12 cellular contexts compared by ENCODE assay signal in the genomic region with DNA sequence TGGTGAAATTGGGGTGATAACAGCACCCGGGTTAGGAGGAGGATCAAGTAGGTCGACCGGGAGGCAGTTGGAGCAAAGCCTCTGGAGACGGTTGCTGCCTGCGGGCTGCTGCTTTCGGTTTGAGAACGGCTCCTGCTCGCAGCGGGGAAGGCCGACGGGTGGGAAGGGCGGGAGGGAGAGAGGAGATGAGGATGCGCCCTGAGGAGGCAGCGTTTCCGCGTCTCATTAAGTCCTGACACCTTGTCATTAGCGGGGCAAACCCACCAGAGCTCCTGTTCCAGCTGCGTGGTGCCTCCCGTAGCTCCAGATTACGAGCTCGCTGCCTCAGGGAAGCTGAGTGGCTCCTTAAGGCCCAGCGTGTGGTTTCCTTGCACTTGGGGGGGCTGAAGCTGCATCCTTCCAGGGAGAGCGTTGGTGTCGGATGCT. TPM values are rescaled to one million over a fixed set of nuclear protein-coding genes. Genes with fewer than 3 reads are reported as not detected.
DNase-seq lines count a peak whose midpoint lies in the region; ATAC-seq and TF ChIP-seq lines count a peak whose summit lies in the region.
"Had no signal": no experiment of that assay in that cellular context is flagged by ENCODE, and none has a peak within 500 bp of the region (broad histone marks: within the 10 kb centered on the region; RNA-seq: fewer than 3 reads in every experiment).

No MANE protein-coding gene starts in this region.

- H3K9me3 ChIP-seq in esophagus (ENCODE audit: control insufficient read depth in 2 of 2, insufficient read depth in 1 of 2, low read depth in 1 of 2, low read length in 1 of 2) (no peaks in the 10 kb centered on the region), lower lobe of right lung (no peaks in the 10 kb centered on the region), tibial artery (no peaks in the 10 kb centered on the region)

- 30 to 41% methylated on average over 24 of the region's 24 CpGs for WGBS in esophagus, 2 donors

- no peaks in the 10 kb centered on the region for H3K36me3 ChIP-seq in esophagus (ENCODE audit: control insufficient read depth in 2 of 2, insufficient read depth in 2 of 2, low read length in 1 of 2)
- H3K36me3 ChIP-seq in lower lobe of right lung = no peaks in the 10 kb centered on the region
- H3K36me3 ChIP-seq in tibial artery = no peaks in the 10 kb centered on the region

- H3K4me3 ChIP-seq in esophagus (ENCODE audit: low read depth in 1 of 2, low read length in 2 of 2) = peak overlapping the region; percentile 28 to 34
- peak overlapping the region; percentile 44 for H3K4me3 ChIP-seq in lower lobe of right lung
- H3K4me3 ChIP-seq in tibial artery = peak overlapping the region; percentile 40 to 50

- no peak for ATAC-seq in lower lobe of right lung
- ATAC-seq: naive thymus-derived CD4-positive, alpha-beta T cell; stimulated activated naive B cell treated with anti-CD40 and anti-IgM and Interleukin-4, amounts not matched to agents 10 μg/mL and 1 μg/mL and 100 μg/mL, for 72 hours had no signal

- TF ChIP-seq CTCF in lower lobe of right lung (IDR thresholded peaks at IDR 0.05) (no peak), tibial artery (IDR thresholded peaks at IDR 0.05) (no peak)

- H3K27ac ChIP-seq in esophagus (ENCODE audit: low read depth in 2 of 2, low read length in 1 of 2) = no peak overlapping the region
- H3K27ac ChIP-seq in lower lobe of right lung = no peak overlapping the region
- no peak overlapping the region for H3K27ac ChIP-seq in tibial artery

- H3K4me1 ChIP-seq in esophagus (ENCODE audit: control insufficient read depth in 2 of 2, insufficient read depth in 2 of 2, low read length in 1 of 2) = no peaks in the 10 kb centered on the region
- H3K4me1 ChIP-seq in lower lobe of right lung = no peaks in the 10 kb centered on the region
- peaks cover 0 to 6% (median 0%) of the 10 kb centered on the region in 4 donors for H3K4me1 ChIP-seq in tibial artery

- H3K27me3 ChIP-seq in esophagus (ENCODE audit: control insufficient read depth in 1 of 2, insufficient read depth in 2 of 2, low read length in 2 of 2) = no peaks in the 10 kb centered on the region
- H3K27me3 ChIP-seq in lower lobe of right lung (ENCODE audit: low read depth) = peaks cover 34% of the 10 kb centered on the region
- peaks cover 0 to 31% of the 10 kb centered on the region in 2 donors for H3K27me3 ChIP-seq in tibial artery

- intact Hi-C loops in lower lobe of right lung (cut with DNase I) (no loop called here), tibial artery (cut with DNase I; ENCODE audit: low total_unique reads) (no loop called here)

- DNase-seq in NCI-H2107 treated with DMSO at 0.1 percent for 48 hours (lab: John Stamatoyannopoulos, UW; ENCODE audit: unreplicated experiment) (peak; percentile 1), NCI-H2107 (lab: John Stamatoyannopoulos, UW) (no peak), lower lobe of right lung (peak; percentile 44), tibial artery (no peak), cortex of kidney (lab: John Stamatoyannopoulos, UW) (no peak), NCI-H2081 treated with DMSO at 0.1 percent for 48 hours (lab: John Stamatoyannopoulos, UW) (no peak), occipital lobe (lab: John Stamatoyannopoulos, UW) (no peak)
- DNase-seq: naive thymus-derived CD4-positive, alpha-beta T cell; NCI-H1436; stimulated activated naive B cell treated with anti-CD40 and anti-IgM and Interleukin-4, amounts not matched to agents 10 μg/mL and 1 μg/mL and 100 μg/mL, for 72 hours had no signal

RNA-seq across cellular contexts. Expression of gene CFAP46, which starts 52.0 kb away (rescaled TPM):
- polyA plus RNA-seq in esophagus = under 1 TPM; 0.40 to 0.73 TPM
- total RNA-seq in lower lobe of right lung (9.0 TPM), occipital lobe (1.9 TPM)
- total RNA-seq: HT-29 had no signal
- polyA plus RNA-seq: naive thymus-derived CD4-positive, alpha-beta T cell had no signal

Comparison
In these comparisons a context has a peak if more than half of its experiments do, and no peak if none do; other contexts are left out.
1. DNase-seq: peak in NCI-H2107 treated with DMSO at 0.1 percent for 48 hours (single experiment) and lower lobe of right lung (single experiment); none in NCI-H2107 (single experiment), tibial artery (0 of 2), cortex of kidney (single experiment), NCI-H2081 treated with DMSO at 0.1 percent for 48 hours (single experiment) and occipital lobe (single experiment).
2. Peak in every context shown above with its lines, with median percentiles within 50 percentile points of each other: H3K4me3 ChIP-seq.